ENCODE assay signal across 25 cellular contexts in genomic region chr14:58861546-58861945, GRCh38.
"Had no signal": no experiment of that assay in that cellular context is flagged by ENCODE, and none has a peak within 500 bp of the region (broad histone marks: within the 10 kb centered on the region; RNA-seq: fewer than 3 reads in every experiment).

No MANE protein-coding gene starts in this region.

- ATAC-seq: activated CD8-positive, alpha-beta T cell treated with anti-CD3 and anti-CD28 coated beads for 36 hours; gastroesophageal sphincter; heart right ventricle; left ventricle myocardium superior; natural killer cell; SK-N-SH treated with all-trans-retinoic acid at 6 μM for 48 hours; upper lobe of right lung had no signal

- H3K36me3 ChIP-seq: colonic mucosa, gastroesophageal sphincter, heart right ventricle, neutrophil, sigmoid colon, upper lobe of right lung had no signal

- H3K4me3 ChIP-seq: colonic mucosa, gastroesophageal sphincter, heart right ventricle, sigmoid colon, upper lobe of right lung had no signal

- H3K9me3 ChIP-seq: colonic mucosa, neutrophil, upper lobe of right lung had no signal

- H3K27ac ChIP-seq: colonic mucosa, epithelial cell of prostate, gastroesophageal sphincter, heart right ventricle, neutrophil, sigmoid colon, upper lobe of right lung had no signal

- H3K4me1 ChIP-seq: colonic mucosa, gastroesophageal sphincter, heart right ventricle, sigmoid colon, upper lobe of right lung had no signal

- DNase-seq: activated B cell treated with CpG ODN at 0.5 μM for 24 hours; activated CD4-positive, alpha-beta T cell treated with anti-CD3 and anti-CD28 coated beads for 4 hours; activated CD8-positive, alpha-beta T cell treated with anti-CD3 and anti-CD28 coated beads for 36 hours; activated naive CD4-positive, alpha-beta T cell treated with anti-CD3 and anti-CD28 coated beads for 36 hours; activated T-cell treated with anti-CD3 and anti-CD28 coated beads, Interleukin-2, amount 50 U/mL, for 1 hour; anterior cingulate cortex; caudate nucleus; colonic mucosa; endodermal cell; heart right ventricle; kidney glomerular epithelial cell; left ventricle myocardium superior; mesendoderm; natural killer cell; posterior cingulate gyrus; sigmoid colon; stimulated activated CD8-positive, alpha-beta memory T cell treated with anti-CD3 and anti-CD28 coated beads, Interleukin-4, amount 100 ng/mL, for 48 hours; stimulated activated naive CD4-positive, alpha-beta T cell; T-helper 1 cell; T-helper 9 cell; upper lobe of right lung had no signal

- H3K27me3 ChIP-seq: colonic mucosa, gastroesophageal sphincter, heart right ventricle, neutrophil, sigmoid colon, upper lobe of right lung had no signal
